In the genomic region with DNA sequence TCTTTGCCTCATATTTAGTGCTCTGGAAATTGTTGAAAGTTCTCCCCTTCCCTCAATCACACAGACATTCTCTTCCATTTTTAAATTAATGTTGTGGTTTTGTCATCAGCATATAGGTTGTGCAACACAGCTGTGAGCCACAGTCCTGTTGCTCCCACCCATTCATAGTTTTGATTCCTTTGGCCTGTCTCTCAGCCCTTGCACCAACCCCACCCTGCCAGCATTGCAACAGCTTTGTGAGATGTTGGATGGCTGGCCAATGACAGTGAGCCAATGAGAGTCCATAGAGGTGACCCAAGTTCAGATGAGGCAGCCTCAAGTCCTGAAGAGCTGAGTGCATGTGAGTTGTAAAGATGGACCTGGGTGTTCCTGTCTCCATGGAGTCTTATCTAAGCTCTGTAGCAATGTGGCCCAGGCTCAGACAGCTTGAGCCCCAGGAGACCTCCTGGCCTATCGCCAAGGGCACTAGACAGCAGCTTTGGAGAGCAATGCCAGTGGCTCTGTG, we compare ENCODE assay signal across 11 cellular contexts.
DNase-seq lines count a peak whose midpoint lies in the region; ATAC-seq and TF ChIP-seq lines count a peak whose summit lies in the region.
"Had no signal": no experiment of that assay in that cellular context is flagged by ENCODE, and none has a peak within 500 bp of the region (broad histone marks: within the 10 kb centered on the region; RNA-seq: fewer than 3 reads in every experiment).

No MANE protein-coding gene starts in this region.

- TF ChIP-seq CTCF in GM13976 (IDR thresholded peaks at IDR 0.05; ENCODE audit: borderline replicate concordance, control extremely low read depth, extremely low read depth, insufficient read depth, missing control alignments) = no peak

- in situ Hi-C loops in GM13976 (cut with MboI; ENCODE audit: low sequenced_read_pairs, unreplicated experiment) = no loop called here

- intact Hi-C loops in posterior cingulate gyrus (cut with DNase I) = no loop called here

- H3K4me3 Mint-ChIP-seq in natural killer cell treated with Interleukin-12 subunit alpha and Interleukin-12 subunit beta and Interleukin-15 and Interleukin-18, amount 100 ng/mL, for 72 hours = peak overlapping the region; percentile 88

- H3K27me3 Mint-ChIP-seq in natural killer cell treated with Interleukin-12 subunit alpha and Interleukin-12 subunit beta and Interleukin-15 and Interleukin-18, amount 100 ng/mL, for 72 hours = no peaks in the 10 kb centered on the region
- H3K27me3 Mint-ChIP-seq: naive thymus-derived CD4-positive, alpha-beta T cell had no signal

- peaks cover 38 to 42% of the 10 kb centered on the region in 2 donors for H3K4me1 Mint-ChIP-seq in natural killer cell treated with Interleukin-12 subunit alpha and Interleukin-12 subunit beta and Interleukin-15 and Interleukin-18, amount 100 ng/mL, for 72 hours (ENCODE audit: low read depth in 2 of 2)

- ATAC-seq in natural killer cell treated with Interleukin-12 subunit alpha and Interleukin-12 subunit beta and Interleukin-15 and Interleukin-18, amount 100 ng/mL, for 72 hours = peak; percentile 71 to 81
- no peak for ATAC-seq in GM21367 (IDR thresholded peaks at IDR 0.05; ENCODE audit: unreplicated experiment)
- ATAC-seq: HCT116; naive thymus-derived CD4-positive, alpha-beta T cell had no signal

- peak; percentile 20 for DNase-seq in DMS153 (lab: John Stamatoyannopoulos, UW)
- DNase-seq in NCI-H1436 (lab: John Stamatoyannopoulos, UW) = peak; percentile 10
- DNase-seq in astrocyte of the hippocampus (ENCODE audit: low read depth, low spot score) = peak; percentile 7
- peak; percentile 68 for DNase-seq in natural killer cell treated with Interleukin-12 subunit alpha and Interleukin-12 subunit beta and Interleukin-15 and Interleukin-18, amount 100 ng/mL, for 72 hours (ENCODE audit: low spot score)
- no peak for DNase-seq in posterior cingulate gyrus
- no peak for DNase-seq in GM13976 (ENCODE audit: low spot score)
- no peak for DNase-seq in NCI-H2227 treated with DMSO at 0.1 percent for 48 hours (lab: John Stamatoyannopoulos, UW)
- DNase-seq: foreskin melanocyte; naive thymus-derived CD4-positive, alpha-beta T cell had no signal

- peak overlapping the region; percentile 88 to 97 for H3K27ac Mint-ChIP-seq in natural killer cell treated with Interleukin-12 subunit alpha and Interleukin-12 subunit beta and Interleukin-15 and Interleukin-18, amount 100 ng/mL, for 72 hours

- H3K36me3 Mint-ChIP-seq in natural killer cell treated with Interleukin-12 subunit alpha and Interleukin-12 subunit beta and Interleukin-15 and Interleukin-18, amount 100 ng/mL, for 72 hours = peaks cover 27% of the 10 kb centered on the region

- peaks cover 16% of the 10 kb centered on the region for H3K9me3 Mint-ChIP-seq in natural killer cell treated with Interleukin-12 subunit alpha and Interleukin-12 subunit beta and Interleukin-15 and Interleukin-18, amount 100 ng/mL, for 72 hours

Comparison
In these comparisons a context has a peak if more than half of its experiments do, and no peak if none do; other contexts are left out.
1. DNase-seq: peak in DMS153 (single experiment), NCI-H1436 (single experiment), astrocyte of the hippocampus (single experiment) and natural killer cell treated with Interleukin-12 subunit alpha and Interleukin-12 subunit beta and Interleukin-15 and Interleukin-18, amount 100 ng/mL, for 72 hours (single experiment); none in posterior cingulate gyrus (0 of 10), GM13976 (single experiment) and NCI-H2227 treated with DMSO at 0.1 percent for 48 hours (single experiment).